20 cellular contexts compared by ENCODE assay signal in genomic region chr10:13121500-13121854, GRCh38. TPM values are rescaled to one million over a fixed set of nuclear protein-coding genes. Genes with fewer than 3 reads are reported as not detected.
DNase-seq lines count a peak whose midpoint lies in the region; ATAC-seq and TF ChIP-seq lines count a peak whose summit lies in the region.
"Had no signal": no experiment of that assay in that cellular context is flagged by ENCODE, and none has a peak within 500 bp of the region (broad histone marks: within the 10 kb centered on the region; RNA-seq: fewer than 3 reads in every experiment).

No MANE protein-coding gene starts in this region.

- no peak overlapping the region for H3K27ac Mint-ChIP-seq in neural progenitor cell
- no peak overlapping the region for H3K27ac Mint-ChIP-seq in activated T-helper 17 cell treated with anti-CD3 and anti-CD28 coated beads, Interleukin-2, amount 50 U/mL, for 72 hours

- H3K4me2 ChIP-seq in neural progenitor cell, result peak overlapping the region; percentile 62

- ATAC-seq in Right ventricle myocardium inferior (peak; percentile 73), HG03565 (IDR thresholded peaks at IDR 0.05; ENCODE audit: unreplicated experiment) (no peak)
- no peak for ATAC-seq in activated T-helper 17 cell treated with anti-CD3 and anti-CD28 coated beads, Interleukin-2, amount 50 U/mL, for 72 hours (replicated peaks)
- ATAC-seq: CD8-positive, alpha-beta T cell; HCT116 had no signal

- H3K27me3 ChIP-seq in left ventricle myocardium inferior (ENCODE audit: low read depth) (no peaks in the 10 kb centered on the region), neural progenitor cell (no peaks in the 10 kb centered on the region)
- H3K27me3 ChIP-seq: Peyer's patch had no signal

- H3K36me3 ChIP-seq in left ventricle myocardium inferior, result peaks cover 89% of the 10 kb centered on the region
- H3K36me3 ChIP-seq in neural progenitor cell, result no peaks in the 10 kb centered on the region
- H3K36me3 ChIP-seq in urinary bladder (ENCODE audit: insufficient read depth), result peaks cover 10% of the 10 kb centered on the region

- H3K4me1 Mint-ChIP-seq in neural progenitor cell, result peaks cover 6% of the 10 kb centered on the region
- peaks cover 9% of the 10 kb centered on the region for H3K4me1 Mint-ChIP-seq in activated T-helper 17 cell treated with anti-CD3 and anti-CD28 coated beads, Interleukin-2, amount 50 U/mL, for 72 hours

- TF ChIP-seq CTCF in left ventricle myocardium inferior (IDR thresholded peaks at IDR 0.05; ENCODE audit: borderline replicate concordance), result no peak
- TF ChIP-seq CTCF in neural progenitor cell (IDR thresholded peaks at IDR 0.05), result no peak

- WGBS in urinary bladder, result 60% methylated on average over 1 of the region's 1 CpG

- H3K9me3 ChIP-seq in left ventricle myocardium inferior (replicated peaks) (no peaks in the 10 kb centered on the region), neural progenitor cell (ENCODE audit: low read depth) (no peaks in the 10 kb centered on the region)
- H3K9me3 ChIP-seq: Peyer's patch had no signal

- peaks cover 2% of the 10 kb centered on the region for H3K27me3 Mint-ChIP-seq in neural progenitor cell (ENCODE audit: insufficient read depth, low read depth)
- H3K27me3 Mint-ChIP-seq in activated T-helper 17 cell treated with anti-CD3 and anti-CD28 coated beads, Interleukin-2, amount 50 U/mL, for 72 hours, result no peaks in the 10 kb centered on the region

- H3K4me1 ChIP-seq in left ventricle myocardium inferior, result peaks cover 45% of the 10 kb centered on the region
- H3K4me1 ChIP-seq in neural progenitor cell, result peaks cover 12% of the 10 kb centered on the region
- H3K4me1 ChIP-seq in urinary bladder (ENCODE audit: insufficient read depth), result no peaks in the 10 kb centered on the region
- H3K4me1 ChIP-seq: Peyer's patch had no signal

- H3F3A ChIP-seq in neural progenitor cell (ENCODE audit: low read depth), result peaks cover 7% of the 10 kb centered on the region

- no peak overlapping the region for H3K4me3 Mint-ChIP-seq in neural progenitor cell
- no peak overlapping the region for H3K4me3 Mint-ChIP-seq in activated T-helper 17 cell treated with anti-CD3 and anti-CD28 coated beads, Interleukin-2, amount 50 U/mL, for 72 hours
- H3K4me3 Mint-ChIP-seq: CD8-positive, alpha-beta T cell had no signal

- H3K36me3 Mint-ChIP-seq in neural progenitor cell, result no peaks in the 10 kb centered on the region
- peaks cover 100% of the 10 kb centered on the region for H3K36me3 Mint-ChIP-seq in activated T-helper 17 cell treated with anti-CD3 and anti-CD28 coated beads, Interleukin-2, amount 50 U/mL, for 72 hours (ENCODE audit: low read depth)

- peak overlapping the region; percentile 50 for H3K27ac ChIP-seq in left ventricle myocardium inferior (replicated peaks)
- no peak overlapping the region for H3K27ac ChIP-seq in neural progenitor cell
- peak overlapping the region; percentile 54 for H3K27ac ChIP-seq in urinary bladder (ENCODE audit: low read depth)
- H3K27ac ChIP-seq: BLaER1 treated with 17β-estradiol and CSF1 and Interleukin-3, amounts not matched to agents 10 nM and 100 nM; Peyer's patch had no signal

- intact Hi-C loops in Right ventricle myocardium inferior (cut with DNase I), result no loop called here
- intact Hi-C loops in cardiac septum (cut with DNase I), result no loop called here
- intact Hi-C loops in left ventricle myocardium inferior (cut with micrococcal nuclease), result no loop called here

- H2AFZ ChIP-seq in neural progenitor cell (replicated peaks), result no peak overlapping the region

- H3K79me2 ChIP-seq in neural progenitor cell (ENCODE audit: low read depth), result no peaks in the 10 kb centered on the region

- no peak overlapping the region for H3K4me3 ChIP-seq in left ventricle myocardium inferior
- no peak overlapping the region for H3K4me3 ChIP-seq in neural progenitor cell
- no peak overlapping the region for H3K4me3 ChIP-seq in urinary bladder (ENCODE audit: low read depth, low read length)
- H3K4me3 ChIP-seq: BLaER1 treated with 17β-estradiol and CSF1 and Interleukin-3, amounts not matched to agents 10 nM and 100 nM; Peyer's patch had no signal

- no peaks in the 10 kb centered on the region for H3K9me3 Mint-ChIP-seq in neural progenitor cell
- H3K9me3 Mint-ChIP-seq in activated T-helper 17 cell treated with anti-CD3 and anti-CD28 coated beads, Interleukin-2, amount 50 U/mL, for 72 hours, result no peaks in the 10 kb centered on the region
- H3K9me3 Mint-ChIP-seq: CD8-positive, alpha-beta T cell had no signal

- H3K9ac ChIP-seq in neural progenitor cell, result no peak overlapping the region
- H3K9ac ChIP-seq: BLaER1 treated with 17β-estradiol and CSF1 and Interleukin-3, amounts not matched to agents 10 nM and 100 nM had no signal

- no peaks in the 10 kb centered on the region for H4K20me1 ChIP-seq in neural progenitor cell (ENCODE audit: low read depth)

- DNase-seq in Right ventricle myocardium inferior (ENCODE audit: missing footprints) (no peak), cardiac septum (ENCODE audit: low spot score) (no peak), left ventricle myocardium inferior (no peak), neural progenitor cell (ENCODE audit: low spot score) (no peak)
- no peak for DNase-seq in stimulated activated naive CD4-positive, alpha-beta T cell treated with Interleukin-2 at 50 U/mL for 16 hours (lab: John Stamatoyannopoulos, UW)
- DNase-seq: 8988T; Calu3; CD8-positive, alpha-beta T cell; DMS153; GOT3; NCI-H1694 treated with DMSO at 0.1 percent for 48 hours; NCI-H2081 treated with DMSO at 0.1 percent for 48 hours; NCI-H2171 treated with DMSO at 0.1 percent for 48 hours; NCI-H524 treated with DMSO at 0.1 percent for 48 hours; Peyer's patch had no signal

RNA-seq across cellular contexts. Expression of gene OPTN, which starts 21.5 kb away (rescaled TPM):
- total RNA-seq in Right ventricle myocardium inferior (146 TPM), cardiac septum (126 TPM), left ventricle myocardium inferior (129 TPM), neural progenitor cell (ENCODE audit: low replicate concordance) (13.9 and 15.4 TPM in 2 replicates), urinary bladder (38.5 TPM)
- polyA plus RNA-seq in urinary bladder, result 54.9 TPM
- 100 to 1,000 TPM in 1 of 2 donors, 10 to 100 TPM in 1; 90.5 to 119 TPM for total RNA-seq in activated T-helper 17 cell treated with anti-CD3 and anti-CD28 coated beads, Interleukin-2, amount 50 U/mL, for 72 hours

RNA-seq across cellular contexts. Expression of gene MCM10, which starts 39.9 kb away (rescaled TPM):
- total RNA-seq in Right ventricle myocardium inferior (0.62 TPM), cardiac septum (0.22 TPM), left ventricle myocardium inferior (0.08 TPM), neural progenitor cell (ENCODE audit: low replicate concordance) (38.2 and 44.5 TPM in 2 replicates), urinary bladder (4.5 TPM)
- 0.14 TPM for polyA plus RNA-seq in urinary bladder
- 10 to 100 TPM; 36.4 to 71.0 TPM for total RNA-seq in activated T-helper 17 cell treated with anti-CD3 and anti-CD28 coated beads, Interleukin-2, amount 50 U/mL, for 72 hours
